ENCODE assay signal across 8 cellular contexts in the genomic region with DNA sequence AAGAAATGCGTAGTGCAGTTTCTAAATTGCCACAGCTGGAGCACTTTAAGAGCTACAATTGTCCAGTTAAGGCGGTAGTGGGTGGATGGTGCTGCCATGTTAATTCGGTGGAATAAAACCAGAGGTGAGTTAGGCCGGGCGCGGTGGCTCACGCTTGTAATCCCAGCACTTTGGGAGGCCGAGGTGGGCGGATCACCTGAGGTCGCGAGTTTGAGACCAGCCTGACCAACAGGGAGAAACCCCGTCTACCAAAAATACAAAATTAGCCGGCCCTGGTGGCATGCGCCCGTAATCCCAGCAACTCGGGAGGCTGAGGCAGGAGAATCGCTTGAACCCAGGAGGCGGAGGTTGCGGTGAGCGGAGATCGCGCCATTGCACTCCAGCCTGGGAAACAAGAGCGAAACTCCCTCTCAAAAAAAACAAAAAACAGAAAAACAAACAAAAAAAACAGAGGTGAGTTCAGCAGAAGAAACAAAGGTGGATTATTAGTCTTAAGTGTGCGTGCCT. TPM values are rescaled to one million over a fixed set of nuclear protein-coding genes. Genes with fewer than 3 reads are reported as not detected.
DNase-seq lines count a peak whose midpoint lies in the region; ATAC-seq and TF ChIP-seq lines count a peak whose summit lies in the region.
"Not testable (repeated sequence)": the region's sequence is repeated elsewhere in the genome, so short reads cannot be mapped to it uniquely, and the experiment has no call there.

No MANE protein-coding gene starts in this region.

- TF ChIP-seq EP300 in sigmoid colon (IDR thresholded peaks at IDR 0.05) = not testable (repeated sequence)

- H3K9me3 Mint-ChIP-seq in activated T-cell treated with anti-CD3 and anti-CD28 coated beads, Interleukin-2, amount 50 U/mL, for 72 hours; mesothelial cell of epicardium: not testable (repeated sequence)

- WGBS in sigmoid colon, 2 donors = 88 to 89% methylated on average over 24 of the region's 24 CpGs

- not testable (repeated sequence) for TF ChIP-seq CTCF in GM12864 (IDR thresholded peaks at IDR 0.05; ENCODE audit: low read depth, low read length, missing control alignments); OCI-LY3 (IDR thresholded peaks at IDR 0.05; ENCODE audit: low read depth, low read length); choroid plexus epithelial cell (conservative IDR thresholded peaks at IDR 0.05; ENCODE audit: low read depth, low read length); mesothelial cell of epicardium (IDR thresholded peaks at IDR 0.05; ENCODE audit: unreplicated experiment); sigmoid colon (IDR thresholded peaks at IDR 0.05); vagina (IDR thresholded peaks at IDR 0.05)

- intact Hi-C loops in Right ventricle myocardium superior (cut with DNase I); vagina (cut with DNase I): not testable (repeated sequence)
- intact Hi-C loops in sigmoid colon (cut with DNase I) = loop anchor here (2.0 to 10.0 kb wide), 5 partner anchors 74 to 693 kb away; no protein-coding TSS in a partner anchor

- H3K4me2 ChIP-seq in OCI-LY3 (ENCODE audit: low read length) = peak overlapping the region; percentile 97

- peak overlapping the region; percentile 94 for H3K27ac Mint-ChIP-seq in activated T-cell treated with anti-CD3 and anti-CD28 coated beads, Interleukin-2, amount 50 U/mL, for 72 hours
- peak overlapping the region; percentile 94 for H3K27ac Mint-ChIP-seq in mesothelial cell of epicardium

- not testable (repeated sequence) for ATAC-seq in activated T-cell treated with anti-CD3 and anti-CD28 coated beads, Interleukin-2, amount 50 U/mL, for 72 hours (replicated peaks in 1 of 2); Right ventricle myocardium superior (ENCODE audit: poor library complexity)

- H3K27me3 Mint-ChIP-seq in activated T-cell treated with anti-CD3 and anti-CD28 coated beads, Interleukin-2, amount 50 U/mL, for 72 hours (ENCODE audit: low read depth); mesothelial cell of epicardium (ENCODE audit: low read depth): not testable (repeated sequence)

- peaks cover 36% of the 10 kb centered on the region for H3K79me2 ChIP-seq in OCI-LY3 (ENCODE audit: low read length)

- H2AFZ ChIP-seq in OCI-LY3 (ENCODE audit: low read depth, low read length) = peak overlapping the region; percentile 82

- not testable (repeated sequence) for H4K20me1 ChIP-seq in OCI-LY3 (ENCODE audit: insufficient read depth, low read length)

- H3K27ac ChIP-seq in OCI-LY3 (ENCODE audit: low read length) (peak overlapping the region; percentile 74), sigmoid colon (peak overlapping the region; percentile 83 to 93 (median 91)), vagina (peak overlapping the region; percentile 76)

- not testable (repeated sequence) for H3K9me3 ChIP-seq in OCI-LY3 (ENCODE audit: insufficient read depth, low read length); sigmoid colon; vagina

- peak overlapping the region; percentile 94 for H3K9ac ChIP-seq in OCI-LY3 (ENCODE audit: low read length)

- H3K4me3 ChIP-seq in GM12864 (ENCODE audit: low read depth, low read length) = peak overlapping the region; percentile 73
- H3K4me3 ChIP-seq in OCI-LY3 (ENCODE audit: low read length) = peak overlapping the region; percentile 93
- peak overlapping the region; percentile 98 for H3K4me3 ChIP-seq in choroid plexus epithelial cell (ENCODE audit: low read depth, low read length)
- peak overlapping the region; percentile 62 to 90 (median 80) for H3K4me3 ChIP-seq in sigmoid colon
- peak overlapping the region; percentile 66 to 82 for H3K4me3 ChIP-seq in vagina

- H3K4me1 Mint-ChIP-seq in activated T-cell treated with anti-CD3 and anti-CD28 coated beads, Interleukin-2, amount 50 U/mL, for 72 hours (ENCODE audit: low read depth) = peaks cover 25% of the 10 kb centered on the region
- H3K4me1 Mint-ChIP-seq in mesothelial cell of epicardium = peaks cover 20% of the 10 kb centered on the region

- TF ChIP-seq POLR2A in sigmoid colon (IDR thresholded peaks at IDR 0.05); vagina (IDR thresholded peaks at IDR 0.05): not testable (repeated sequence)

- peaks cover 19% of the 10 kb centered on the region for H3K4me1 ChIP-seq in OCI-LY3 (ENCODE audit: low read length)
- peaks cover 0 to 24% (median 13%) of the 10 kb centered on the region in 4 donors for H3K4me1 ChIP-seq in sigmoid colon
- peaks cover 15% of the 10 kb centered on the region for H3K4me1 ChIP-seq in vagina

- H3K36me3 ChIP-seq in OCI-LY3 (replicated peaks; ENCODE audit: low read depth, low read length) = peaks cover 30% of the 10 kb centered on the region
- not testable (repeated sequence) for H3K36me3 ChIP-seq in sigmoid colon, vagina

- peak overlapping the region; percentile 98 for H3K4me3 Mint-ChIP-seq in activated T-cell treated with anti-CD3 and anti-CD28 coated beads, Interleukin-2, amount 50 U/mL, for 72 hours
- peak overlapping the region; percentile 96 for H3K4me3 Mint-ChIP-seq in mesothelial cell of epicardium

- not testable (repeated sequence) for H3K27me3 ChIP-seq in OCI-LY3 (ENCODE audit: low read depth, low read length); sigmoid colon; vagina

- not testable (repeated sequence) for H3K36me3 Mint-ChIP-seq in activated T-cell treated with anti-CD3 and anti-CD28 coated beads, Interleukin-2, amount 50 U/mL, for 72 hours (ENCODE audit: insufficient read depth in 2 of 2); mesothelial cell of epicardium

- not testable (repeated sequence) for DNase-seq in GM12864 (ENCODE audit: low read depth); activated T-cell treated with anti-CD3 and anti-CD28 coated beads, Interleukin-2, amount 50 U/mL, for 72 hours; choroid plexus epithelial cell (ENCODE audit: low read depth); mesothelial cell of epicardium (ENCODE audit: low spot score in 2 of 2, unreplicated experiment in 2 of 2); vagina (ENCODE audit: extremely low spot score in 2 of 2)
- DNase-seq in Right ventricle myocardium superior (peak; percentile 40), sigmoid colon (peak; percentile 60)

RNA-seq across cellular contexts. Expression of gene PRMT6, which starts 0.5 kb away (rescaled TPM):
- total RNA-seq in activated T-cell treated with anti-CD3 and anti-CD28 coated beads, Interleukin-2, amount 50 U/mL, for 72 hours = 1 to 10 TPM; 7.1 to 7.8 TPM
- total RNA-seq in Right ventricle myocardium superior = 4.3 TPM
- total RNA-seq in mesothelial cell of epicardium = 21.1 to 23.1 TPM (median 22.3 TPM) in 3 replicates
- total RNA-seq in sigmoid colon = 10 to 100 TPM in 3 of 4 donors, 1 to 10 TPM in 1; 6.1 to 15.6 (median 11.9) TPM
- polyA plus RNA-seq in sigmoid colon = 10 to 100 TPM; 12.6 to 14.1 (median 13.4) TPM
- total RNA-seq in vagina = 11.0 TPM
